ENCODE assay signal across 8 cellular contexts in the genomic region with DNA sequence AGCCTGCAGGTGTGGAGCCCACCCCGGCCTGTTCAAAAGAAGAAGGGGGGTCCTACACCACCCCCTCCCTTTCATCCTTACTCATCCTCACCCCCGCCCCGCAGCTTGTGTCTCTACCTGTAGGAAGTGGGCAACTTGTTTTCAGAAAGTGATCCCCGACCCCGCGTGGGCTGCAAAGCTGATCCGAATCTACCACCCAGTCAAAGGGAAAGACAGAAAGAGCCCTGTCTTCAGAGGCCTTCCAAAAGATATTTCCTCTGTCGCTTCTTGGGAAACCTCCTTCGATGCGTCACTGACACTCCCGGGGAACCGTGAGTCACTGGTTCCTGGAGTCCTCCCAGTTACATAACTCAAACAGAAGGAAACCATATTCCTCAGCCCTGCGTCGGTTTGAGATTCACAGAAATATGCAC. TPM values are rescaled to one million over a fixed set of nuclear protein-coding genes. Genes with fewer than 3 reads are reported as not detected.
DNase-seq lines count a peak whose midpoint lies in the region; ATAC-seq, FAIRE-seq and TF ChIP-seq lines count a peak whose summit lies in the region.
"Not testable (repeated sequence)": the region's sequence is repeated elsewhere in the genome, so short reads cannot be mapped to it uniquely, and the experiment has no call there.

No MANE protein-coding gene starts in this region.

- not testable (repeated sequence) for TF ChIP-seq CTCF in PC-3 (conservative IDR thresholded peaks at IDR 0.05; ENCODE audit: low read depth, low read length); K562 (IDR thresholded peaks at IDR 0.05 in 2 of 3, conservative IDR thresholded peaks at IDR 0.05 in 1 of 3; ENCODE audit: insufficient read depth in 2 of 3, low read depth in 1 of 3, low read length in 3 of 3); foreskin keratinocyte (conservative IDR thresholded peaks at IDR 0.05)

- intact Hi-C loops in PC-3 (cut with micrococcal nuclease); K562 (cut with micrococcal nuclease): not testable (repeated sequence)

- not testable (repeated sequence) for BruUV-seq in PC-3 (replicated peaks; lab: Mats Ljungman, UMichigan); K562 (replicated peaks; lab: Mats Ljungman, UMichigan)

- WGBS in GM23248 (ENCODE audit: low coverage in 1 of 2, low lambda C conversion rate in 2 of 2, missing lambda C conversion rate in 2 of 2), 2 experiments: 0 to 4% methylated on average over 8 to 14 of the region's 14 CpGs
- 0% methylated on average over 4 of the region's 14 CpGs for WGBS in K562 (ENCODE audit: insufficient coverage, low coverage, missing lambda C conversion rate)

- H3K9me3 Mint-ChIP-seq in activated CD8-positive, alpha-beta T cell treated with anti-CD3 and anti-CD28 coated beads, Interleukin-2, amount 10 ng/mL, durations not matched to agents 7 days and 5 days (ENCODE audit: insufficient read depth): not testable (repeated sequence)

- peaks cover 28% of the 10 kb centered on the region for H3K4me1 Mint-ChIP-seq in activated CD8-positive, alpha-beta T cell treated with anti-CD3 and anti-CD28 coated beads, Interleukin-2, amount 10 ng/mL, durations not matched to agents 7 days and 5 days (ENCODE audit: low read depth)

- peak; percentile 85 for FAIRE-seq in K562 (lab: Jason Lieb, UNC)
- FAIRE-seq in urothelium cell line (lab: Jason Lieb, UNC): peak; percentile 94

- not testable (repeated sequence) for H3K27me3 ChIP-seq in GM23248 (replicated peaks; ENCODE audit: insufficient read depth); PC-3 (ENCODE audit: low read length); K562 (ENCODE audit: control insufficient read depth in 2 of 2, insufficient read depth in 2 of 2, low read length in 2 of 2); foreskin keratinocyte

- in situ Hi-C loops in GM23248 (cut with MboI); K562 (cut with MboI): not testable (repeated sequence)

- not testable (repeated sequence) for H3K79me2 ChIP-seq in GM23248 (ENCODE audit: insufficient read depth); PC-3 (ENCODE audit: low read length); K562 (ENCODE audit: control insufficient read depth, insufficient read depth, low read length)

- not testable (repeated sequence) for H3K9me3 ChIP-seq in GM23248 (ENCODE audit: low read depth); PC-3 (ENCODE audit: low read length); K562 (replicated peaks; ENCODE audit: control insufficient read depth, insufficient read depth, low read depth, low read length)

- not testable (repeated sequence) for TF ChIP-seq POLR2A in K562 (conservative IDR thresholded peaks at IDR 0.05)

- H2AFZ ChIP-seq in GM23248: peak overlapping the region; percentile 90
- peak overlapping the region; percentile 77; the same call in 1 of the 2 replicates for H2AFZ ChIP-seq in PC-3 (ENCODE audit: low read length)
- not testable (repeated sequence) for H2AFZ ChIP-seq in K562 (ENCODE audit: low read depth, low read length)

- DNase-seq in GM23248: peak; percentile 91
- peak; percentile 88 for DNase-seq in PC-3
- peak; percentile 32 for DNase-seq in activated CD8-positive, alpha-beta T cell treated with anti-CD3 and anti-CD28 coated beads, Interleukin-2, amount 10 ng/mL, durations not matched to agents 7 days and 5 days
- DNase-seq in K562 (ENCODE audit: extremely low read depth in 1 of 4, low spot score in 3 of 4): peak in 1 of 4 experiments; percentile 21
- peak; percentile 39 to 48 for DNase-seq in foreskin keratinocyte
- DNase-seq in mucosa of gallbladder (ENCODE audit: low spot score): peak; percentile 60
- DNase-seq in stimulated activated CD4-positive, alpha-beta T cell treated with anti-CD3 and anti-CD28 coated beads, Interleukin-2, amount 100 ng/mL, for 24 hours: peak; percentile 30 to 53
- not testable (repeated sequence) for DNase-seq in urothelium cell line (ENCODE audit: low spot score)

- not testable (repeated sequence) for H3K9me1 ChIP-seq in K562 (ENCODE audit: control insufficient read depth, insufficient read depth, low read length)

- not testable (repeated sequence) for H3K4me3 Mint-ChIP-seq in activated CD8-positive, alpha-beta T cell treated with anti-CD3 and anti-CD28 coated beads, Interleukin-2, amount 10 ng/mL, durations not matched to agents 7 days and 5 days

- peak overlapping the region; percentile 54 for H3K27ac Mint-ChIP-seq in activated CD8-positive, alpha-beta T cell treated with anti-CD3 and anti-CD28 coated beads, Interleukin-2, amount 10 ng/mL, durations not matched to agents 7 days and 5 days

- not testable (repeated sequence) for TF ChIP-seq EP300 in K562 (IDR thresholded peaks at IDR 0.05; ENCODE audit: low read length)

- H3K4me1 ChIP-seq in GM23248 (ENCODE audit: insufficient read depth); PC-3 (ENCODE audit: insufficient read depth, low read length); K562 (replicated peaks in 1 of 2; ENCODE audit: control insufficient read depth in 2 of 2, insufficient read depth in 2 of 2, low read length in 2 of 2); foreskin keratinocyte: not testable (repeated sequence)

- H3K4me3 ChIP-seq in GM23248 (peak overlapping the region; percentile 70), PC-3 (ENCODE audit: low read length) (peak overlapping the region; percentile 61; the same call in 1 of the 2 replicates)
- H3K4me3 ChIP-seq in K562: not testable (repeated sequence)

- H3K36me3 ChIP-seq in GM23248 (ENCODE audit: low read depth); PC-3 (ENCODE audit: low read depth, low read length); K562 (ENCODE audit: control insufficient read depth, insufficient read depth, low read length): not testable (repeated sequence)

- H3K36me3 Mint-ChIP-seq in activated CD8-positive, alpha-beta T cell treated with anti-CD3 and anti-CD28 coated beads, Interleukin-2, amount 10 ng/mL, durations not matched to agents 7 days and 5 days (ENCODE audit: low read depth): not testable (repeated sequence)

- CTCF ChIA-PET in PC-3 (lab: Charles Lee); activated CD8-positive, alpha-beta T cell treated with anti-CD3 and anti-CD28 coated beads, Interleukin-2, amount 10 ng/mL, durations not matched to agents 7 days and 5 days (lab: Charles Lee); K562 (lab: Yijun Ruan, JAX; ENCODE audit: low intra/inter-chr PET ratio): not testable (repeated sequence)

- H3K9me2 ChIP-seq in GM23248 (ENCODE audit: insufficient read depth); PC-3 (replicated peaks; ENCODE audit: low read length): not testable (repeated sequence)

- not testable (repeated sequence) for H3K27me3 Mint-ChIP-seq in activated CD8-positive, alpha-beta T cell treated with anti-CD3 and anti-CD28 coated beads, Interleukin-2, amount 10 ng/mL, durations not matched to agents 7 days and 5 days (ENCODE audit: low read depth)

- POLR2A ChIA-PET in PC-3 (lab: Charles Lee; ENCODE audit: unreplicated experiment); activated CD8-positive, alpha-beta T cell treated with anti-CD3 and anti-CD28 coated beads, Interleukin-2, amount 10 ng/mL, durations not matched to agents 7 days and 5 days (lab: Charles Lee); K562 (lab: Yijun Ruan, JAX): not testable (repeated sequence)

- H3K27ac ChIP-seq in GM23248 (peak overlapping the region; percentile 76), PC-3 (ENCODE audit: low read length) (peak overlapping the region; percentile 53)
- H3K27ac ChIP-seq in K562 (ENCODE audit: extremely low read depth, low read depth, low read length); foreskin keratinocyte: not testable (repeated sequence)

- H3K4me2 ChIP-seq in GM23248 (ENCODE audit: unreplicated experiment) (peak overlapping the region; percentile 90), PC-3 (ENCODE audit: low read length) (peak overlapping the region; percentile 78)
- H3K4me2 ChIP-seq in K562 (ENCODE audit: insufficient read depth, low read length): not testable (repeated sequence)

- H3K9ac ChIP-seq in GM23248: peak overlapping the region; percentile 67
- peak overlapping the region; percentile 37; the same call in 1 of the 2 replicates for H3K9ac ChIP-seq in PC-3 (ENCODE audit: low read length)
- H3K9ac ChIP-seq in K562 (ENCODE audit: insufficient read depth in 1 of 2, low read depth in 2 of 2, low read length in 2 of 2): not testable (repeated sequence)

- not testable (repeated sequence) for H3F3A ChIP-seq in GM23248 (ENCODE audit: insufficient read depth); PC-3 (ENCODE audit: low read length, unreplicated experiment)

- H4K20me1 ChIP-seq in GM23248 (ENCODE audit: insufficient read depth); PC-3 (ENCODE audit: low read length); K562 (replicated peaks; ENCODE audit: control insufficient read depth, insufficient read depth, low read length): not testable (repeated sequence)

- TF ChIP-seq RAD21 in K562 (CRISPR knock-in tag; conservative IDR thresholded peaks at IDR 0.05 in 1 of 2, IDR thresholded peaks at IDR 0.05 in 1 of 2): not testable (repeated sequence)

- ATAC-seq in PC-3 (peak; percentile 96), foreskin keratinocyte (peak; percentile 95)
- peak; percentile 32 for ATAC-seq in activated CD8-positive, alpha-beta T cell treated with anti-CD3 and anti-CD28 coated beads, Interleukin-2, amount 10 ng/mL, durations not matched to agents 7 days and 5 days
- ATAC-seq in K562: not testable (repeated sequence)

RNA-seq across cellular contexts. Expression of a gene that starts 24.3 kb away (rescaled TPM):
- total RNA-seq in GM23248 (2014; rRNA removed; shearing (Covaris generic)): not detected in 2 replicates
- polyA plus RNA-seq in GM23248 (2016; fragmentation: Nextera tagmentation; extraction: Ambion mirVana) (not detected in 2 replicates), K562 (2011; rRNA removed) (0.03 TPM in 1 of 2 replicates, not detected in the other), K562 (2014; fragmentation: Illumina TruSeq; extraction: Trizol) (not detected in 2 replicates), K562 (2014; fragmentation: Nextera tagmentation; extraction: Ambion mirVana) (not detected), K562 (2014; rRNA removed) (not detected in 2 replicates), foreskin keratinocyte (not detected in 2 replicates)
- total RNA-seq in PC-3 (2014; rRNA removed) (not detected in 2 replicates), K562 (2014; rRNA removed) (not detected in 2 replicates), K562 (2014; rRNA removed; fragmentation: Illumina TruSeq; extraction: Trizol) (not detected in 2 replicates), K562 (2015; rRNA removed; fragmentation: Illumina TruSeq; extraction: Trizol) (not detected in 2 replicates), K562 (2021) (not detected in 2 replicates), foreskin keratinocyte (not detected in 2 replicates), mucosa of gallbladder (0.09 TPM)
- 1 to 10 TPM; 3.6 to 3.7 TPM for total RNA-seq in activated CD8-positive, alpha-beta T cell treated with anti-CD3 and anti-CD28 coated beads, Interleukin-2, amount 10 ng/mL, durations not matched to agents 7 days and 5 days
- total RNA-seq in K562 (2011; cell fraction: chromatin; rRNA removed; ENCODE audit: low replicate concordance): not detected in 2 replicates
- not detected in 2 replicates for total RNA-seq in K562 (2011; cell fraction: nucleolus; rRNA removed)
- total RNA-seq in K562 (2011; cell fraction: nucleoplasm; rRNA removed): not detected in 2 replicates
- polyA plus RNA-seq in K562 (2011; cell fraction: cytosol; rRNA removed): 0.21 TPM in 1 of 2 replicates, not detected in the other
- polyA plus RNA-seq in K562 (2011; cell fraction: nucleus; rRNA removed): not detected in 2 replicates
- polyA plus RNA-seq in K562 (2012): not detected in 2 replicates
- polyA minus RNA-seq in K562 (2011; rRNA and poly(A)+ RNA removed): not detected in 2 replicates
- polyA minus RNA-seq in K562 (2011; cell fraction: cytosol; rRNA and poly(A)+ RNA removed): not detected in 2 replicates
- not detected in 2 replicates for polyA minus RNA-seq in K562 (2011; cell fraction: nucleus; rRNA and poly(A)+ RNA removed)

RNA-seq across cellular contexts. Expression of a gene that starts 43.3 kb away (rescaled TPM):
- 0.13 and 0.43 TPM in 2 replicates for total RNA-seq in GM23248 (2014; rRNA removed; shearing (Covaris generic))
- 0.06 and 0.08 TPM in 2 replicates for polyA plus RNA-seq in GM23248 (2016; fragmentation: Nextera tagmentation; extraction: Ambion mirVana)
- 0.04 TPM in 1 of 2 replicates, not detected in the other for total RNA-seq in PC-3 (2014; rRNA removed)
- under 1 TPM; 0.24 to 0.31 TPM for total RNA-seq in activated CD8-positive, alpha-beta T cell treated with anti-CD3 and anti-CD28 coated beads, Interleukin-2, amount 10 ng/mL, durations not matched to agents 7 days and 5 days
- total RNA-seq in K562 (2011; cell fraction: chromatin; rRNA removed; ENCODE audit: low replicate concordance): 0.07 and 0.25 TPM in 2 replicates
- total RNA-seq in K562 (2011; cell fraction: nucleolus; rRNA removed): not detected in 2 replicates
- total RNA-seq in K562 (2011; cell fraction: nucleoplasm; rRNA removed): 0.15 TPM in 1 of 2 replicates, not detected in the other
- not detected in 2 replicates for total RNA-seq in K562 (2014; rRNA removed)
- not detected in 2 replicates for total RNA-seq in K562 (2014; rRNA removed; fragmentation: Illumina TruSeq; extraction: Trizol)
- not detected in 2 replicates for total RNA-seq in K562 (2015; rRNA removed; fragmentation: Illumina TruSeq; extraction: Trizol)
- not detected in 2 replicates for total RNA-seq in K562 (2021)
- polyA plus RNA-seq in K562 (2011; rRNA removed): 0.01 and 0.03 TPM in 2 replicates
- not detected in 2 replicates for polyA plus RNA-seq in K562 (2011; cell fraction: cytosol; rRNA removed)
- polyA plus RNA-seq in K562 (2011; cell fraction: nucleus; rRNA removed): 0.03 TPM in 1 of 2 replicates, not detected in the other
- not detected in 2 replicates for polyA plus RNA-seq in K562 (2012)
- not detected in 2 replicates for polyA plus RNA-seq in K562 (2014; fragmentation: Illumina TruSeq; extraction: Trizol)
- polyA plus RNA-seq in K562 (2014; fragmentation: Nextera tagmentation; extraction: Ambion mirVana): under 1 TPM in 1 of 2 experiments, not detected in 1; 0.01 TPM
- not detected in 2 replicates for polyA plus RNA-seq in K562 (2014; rRNA removed)
- 0.07 and 0.21 TPM in 2 replicates for polyA minus RNA-seq in K562 (2011; rRNA and poly(A)+ RNA removed)
- not detected in 2 replicates for polyA minus RNA-seq in K562 (2011; cell fraction: cytosol; rRNA and poly(A)+ RNA removed)
- 0.13 TPM in 1 of 2 replicates, not detected in the other for polyA minus RNA-seq in K562 (2011; cell fraction: nucleus; rRNA and poly(A)+ RNA removed)
- 0.14 TPM in 2 replicates for total RNA-seq in foreskin keratinocyte
- polyA plus RNA-seq in foreskin keratinocyte: 0.02 TPM in 2 replicates
- total RNA-seq in mucosa of gallbladder: 0.14 TPM
